1 cellular context compared by ENCODE assay signal in the genomic region with DNA sequence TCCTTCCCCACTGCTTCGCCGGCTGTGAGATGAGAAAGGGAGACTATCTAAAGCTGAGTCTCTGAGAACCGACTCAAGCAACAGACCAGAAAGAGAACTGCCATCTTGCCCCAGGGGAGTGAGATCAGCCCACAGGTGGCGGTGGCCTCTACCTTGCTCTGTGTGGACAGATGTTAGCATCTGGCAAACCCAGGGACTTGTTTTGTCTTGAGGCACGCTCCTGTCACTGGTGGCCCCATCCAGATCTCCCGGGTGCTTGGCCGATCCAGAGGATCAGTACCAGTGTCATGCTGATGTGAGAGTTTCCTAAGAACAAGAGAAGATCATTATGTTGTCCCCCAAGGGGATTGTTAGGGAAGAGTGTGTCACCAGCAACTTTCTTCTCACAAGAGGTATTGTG.
TF ChIP-seq lines count a peak whose summit lies in the region.

No MANE protein-coding gene starts in this region.

TF ChIP-seq in H1, 55 proteins besides CTCF, POLR2A, EP300 and RAD21:
- TF ChIP-seq JUN (IDR thresholded peaks at IDR 0.05; ENCODE audit: low read depth, low read length) (no peak), TAF7 (optimal IDR thresholded peaks at IDR 0.05; ENCODE audit: borderline replicate concordance, low read depth, low read length) (no peak), EGR1 (IDR thresholded peaks at IDR 0.05; ENCODE audit: borderline replicate concordance, low read depth, low read length) (no peak), BRCA1 (IDR thresholded peaks at IDR 0.05; ENCODE audit: low read depth, low read length) (no peak), SUZ12 (IDR thresholded peaks at IDR 0.05; ENCODE audit: low read length) (no peak), KDM1A (IDR thresholded peaks at IDR 0.05; ENCODE audit: borderline replicate concordance, low read length) (no peak), YY1 (IDR thresholded peaks at IDR 0.05; ENCODE audit: low read depth, low read length) (no peak), CHD1 (IDR thresholded peaks at IDR 0.05; ENCODE audit: low read depth, low read length) (no peak), MAFK (IDR thresholded peaks at IDR 0.05; ENCODE audit: low read depth, low read length) (no peak)
TF ChIP-seq in H1: peak in this region for 0.
